ENCODE assay signal across 8 cellular contexts in the genomic region with DNA sequence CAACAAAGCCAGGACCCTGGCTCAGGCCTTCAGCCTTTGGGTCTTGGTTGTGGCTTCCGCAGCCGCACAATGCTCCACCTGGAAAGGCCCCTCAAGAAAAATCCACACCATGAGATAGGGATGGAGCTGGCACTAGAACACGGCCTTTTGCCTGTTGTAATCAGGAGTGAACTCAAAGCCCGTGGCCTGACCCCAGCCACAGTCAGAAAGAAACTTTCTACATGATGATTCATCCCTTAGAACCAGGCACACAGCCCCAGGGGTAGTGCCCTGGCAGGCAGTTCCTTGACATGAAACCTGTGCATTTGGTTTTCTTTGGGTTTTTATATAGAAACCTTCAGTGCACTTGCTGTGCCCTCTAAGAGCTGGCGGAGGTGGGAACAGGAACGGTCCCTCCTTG.
DNase-seq lines count a peak whose midpoint lies in the region; ATAC-seq lines count a peak whose summit lies in the region.

No MANE protein-coding gene starts in this region.

- peak; percentile 67 for ATAC-seq in GM18508 (IDR thresholded peaks at IDR 0.05; ENCODE audit: insufficient read depth, unreplicated experiment)
- peak; percentile 79 for ATAC-seq in HG02571 (IDR thresholded peaks at IDR 0.05; ENCODE audit: unreplicated experiment)
- no peak for ATAC-seq in HG02970 (IDR thresholded peaks at IDR 0.05; ENCODE audit: low FRiP score, unreplicated experiment)

- DNase-seq in RPMI8226 (peak; percentile 43), fibroblast of the conjunctiva (ENCODE audit: low read depth) (peak; percentile 18), stromal cell of bone marrow (ENCODE audit: low read depth) (peak; percentile 43), middle frontal gyrus (ENCODE audit: extremely low spot score, low spot score) (no peak), NCI-H69 (lab: John Stamatoyannopoulos, UW) (no peak)

Comparison
In these comparisons a context has a peak if more than half of its experiments do, and no peak if none do; other contexts are left out.
1. DNase-seq: peak in RPMI8226 (single experiment), fibroblast of the conjunctiva (single experiment) and stromal cell of bone marrow (single experiment); none in middle frontal gyrus (single experiment) and NCI-H69 (single experiment).